ENCODE assay signal across 8 cellular contexts in genomic region chr17:7988750-7989178, GRCh38. TPM values are rescaled to one million over a fixed set of nuclear protein-coding genes. Genes with fewer than 3 reads are reported as not detected.
DNase-seq lines count a peak whose midpoint lies in the region; ATAC-seq, FAIRE-seq and TF ChIP-seq lines count a peak whose summit lies in the region.

No MANE protein-coding gene starts in this region.

- ATAC-seq in activated CD4-positive, alpha-beta T cell treated with anti-CD3 and anti-CD28 coated beads for 36 hours = peak; percentile 45

- H3K4me1 ChIP-seq in SK-N-SH (ENCODE audit: control insufficient read depth in 1 of 2, insufficient read depth in 2 of 2, low read depth in 1 of 2, low read length in 1 of 2) (peaks cover 0 to 4% of the 10 kb centered on the region in 2 experiments; a peak in 1 of 4 replicates), keratinocyte (ENCODE audit: control insufficient read depth, extremely low read depth, insufficient read depth, low read length) (peaks cover 15% of the 10 kb centered on the region)

- H3K79me2 ChIP-seq in SK-N-SH (ENCODE audit: insufficient read depth) = no peaks in the 10 kb centered on the region
- H3K79me2 ChIP-seq in keratinocyte (ENCODE audit: control insufficient read depth, insufficient read depth, low read length) = no peaks in the 10 kb centered on the region

- H3K27me3 ChIP-seq in SK-N-SH (ENCODE audit: insufficient read depth) (no peaks in the 10 kb centered on the region), keratinocyte (ENCODE audit: control insufficient read depth, extremely low read depth, insufficient read depth, low read length) (no peaks in the 10 kb centered on the region)

- H3F3A ChIP-seq in SK-N-SH (replicated peaks; ENCODE audit: insufficient read depth) = peaks cover 7% of the 10 kb centered on the region

- H3K9me1 ChIP-seq in keratinocyte (ENCODE audit: control insufficient read depth, extremely low read depth, insufficient read depth, low read length) = no peaks in the 10 kb centered on the region

- H3K27ac ChIP-seq in SK-N-SH (ENCODE audit: low read depth in 2 of 2, low read length in 1 of 2) (no peak overlapping the region), keratinocyte (ENCODE audit: control insufficient read depth, insufficient read depth, low read length) (no peak overlapping the region)

- H3K4me3 Mint-ChIP-seq in activated CD4-positive, alpha-beta T cell treated with anti-CD3 and anti-CD28 coated beads for 36 hours = peak overlapping the region; percentile 73
- H3K4me3 Mint-ChIP-seq in MCF 10A (ENCODE audit: unreplicated experiment) = peak overlapping the region; percentile 63

- H3K9me2 ChIP-seq in SK-N-SH = no peaks in the 10 kb centered on the region

- TF ChIP-seq EP300 in SK-N-SH (IDR thresholded peaks at IDR 0.05; ENCODE audit: borderline replicate concordance in 1 of 2, low read depth in 1 of 2, low read length in 1 of 2) = no peak

- peak; percentile 70 for TF ChIP-seq RAD21 in SK-N-SH (IDR thresholded peaks at IDR 0.05; ENCODE audit: low read length)

- H3K4me3 ChIP-seq in SK-N-SH (ENCODE audit: low read depth in 2 of 2, low read length in 1 of 2) (no peak overlapping the region), keratinocyte (ENCODE audit: control insufficient read depth in 2 of 3, extremely low read depth in 1 of 3, insufficient read depth in 2 of 3, low read depth in 1 of 3, low read length in 3 of 3) (no peak overlapping the region)

- H3K9me3 ChIP-seq in SK-N-SH = no peaks in the 10 kb centered on the region
- H3K9me3 ChIP-seq in keratinocyte (ENCODE audit: control insufficient read depth, low read depth, low read length) = no peaks in the 10 kb centered on the region

- peak; percentile 57 for DNase-seq in activated CD4-positive, alpha-beta T cell treated with anti-CD3 and anti-CD28 coated beads for 36 hours
- DNase-seq in activated CD4-positive, alpha-beta T cell treated with anti-CD3 and anti-CD28 coated beads for 1 hour = no peak
- DNase-seq in NCI-H1092 treated with DMSO at 0.1 percent for 48 hours (lab: John Stamatoyannopoulos, UW) = peak; percentile 40
- DNase-seq in SK-N-SH = peak; percentile 74
- DNase-seq in MCF 10A (ENCODE audit: unreplicated experiment) = peak; percentile 91
- DNase-seq in keratinocyte (ENCODE audit: low read depth, low spot score) = peak; percentile 57
- DNase-seq in stimulated activated CD4-positive, alpha-beta T cell treated with anti-CD3 and anti-CD28 coated beads, TNF-alpha, amount 100 ng/mL, for 24 hours (ENCODE audit: low read depth in 3 of 3) = peak in 2 of 3 experiments; percentile 23 to 64
- no peak for DNase-seq in activated effector memory CD4-positive, alpha-beta T cell treated with anti-CD3 and anti-CD28 coated beads, Interleukin-2, amount 50 U/mL, for 16 hours

- no peaks in the 10 kb centered on the region for H4K20me1 ChIP-seq in SK-N-SH (ENCODE audit: insufficient read depth)
- no peaks in the 10 kb centered on the region for H4K20me1 ChIP-seq in keratinocyte (ENCODE audit: control insufficient read depth, extremely low read depth, insufficient read depth, low read length)

- H2AFZ ChIP-seq in SK-N-SH (ENCODE audit: low read depth) = no peak overlapping the region
- H2AFZ ChIP-seq in keratinocyte (ENCODE audit: control insufficient read depth, low read length) = peak overlapping the region; percentile 14

- WGBS in SK-N-SH (ENCODE audit: low lambda C conversion rate) = 39% methylated on average over 5 of the region's 5 CpGs

- no peaks in the 10 kb centered on the region for H3K36me3 ChIP-seq in SK-N-SH (replicated peaks in 1 of 2; ENCODE audit: control insufficient read depth in 1 of 2, insufficient read depth in 2 of 2, low read length in 1 of 2)
- no peaks in the 10 kb centered on the region for H3K36me3 ChIP-seq in keratinocyte (ENCODE audit: control insufficient read depth in 2 of 2, extremely low read depth in 1 of 2, insufficient read depth in 2 of 2, low read length in 2 of 2)

- dilution Hi-C loops in keratinocyte (cut with MboI; ENCODE audit: extremely low pct_ligation_motif_present, low sequenced_read_pairs) = no loop called here

- no peaks in the 10 kb centered on the region for H3K9me3 Mint-ChIP-seq in activated CD4-positive, alpha-beta T cell treated with anti-CD3 and anti-CD28 coated beads for 36 hours (ENCODE audit: low read depth)
- no peaks in the 10 kb centered on the region for H3K9me3 Mint-ChIP-seq in MCF 10A (ENCODE audit: unreplicated experiment)

- H3K4me2 ChIP-seq in SK-N-SH (no peak overlapping the region), keratinocyte (ENCODE audit: control insufficient read depth, extremely low read depth, insufficient read depth, low read depth, low read length) (no peak overlapping the region)

- H3K27ac Mint-ChIP-seq in activated CD4-positive, alpha-beta T cell treated with anti-CD3 and anti-CD28 coated beads for 36 hours = peak overlapping the region; percentile 75
- H3K27ac Mint-ChIP-seq in MCF 10A (ENCODE audit: low read depth, unreplicated experiment) = no peak overlapping the region

- POLR2A ChIA-PET in activated CD4-positive, alpha-beta T cell treated with anti-CD3 and anti-CD28 coated beads for 36 hours (lab: Charles Lee) = interaction anchor here (0.8 kb wide), 2 partner anchors 73 to 665 kb away, joined by 3 to 11 read pairs; partner anchors contain the start of gene RNF227
- POLR2A ChIA-PET in SK-N-SH (lab: Yijun Ruan, JAX) (interaction anchor here (0.6 to 1.0 kb wide), 2 partner anchors 73 to 76 kb away, joined by 4 to 7 read pairs; partner anchors contain the start of gene RNF227), MCF 10A (lab: Yijun Ruan, JAX) (interaction anchor here (0.6 to 2.5 kb wide), 15 partner anchors 27 to 609 kb away, joined by 3 to 27 read pairs (median 4); partner anchors contain the start of genes CNTROB, NAA38, RNF227 and TRAPPC1)

- BruUV-seq in MCF 10A (replicated peaks; lab: Mats Ljungman, UMichigan) = no TSS peak

- H3K9ac ChIP-seq in SK-N-SH = no peak overlapping the region
- no peak overlapping the region for H3K9ac ChIP-seq in keratinocyte (ENCODE audit: control insufficient read depth, extremely low read depth, insufficient read depth, low read length)

- FAIRE-seq in keratinocyte (lab: Jason Lieb, UNC) = no peak

- TF ChIP-seq CTCF in SK-N-SH (IDR thresholded peaks at IDR 0.05) = peak; percentile 76
- peak; percentile 56 for TF ChIP-seq CTCF in MCF 10A (IDR thresholded peaks at IDR 0.05; ENCODE audit: unreplicated experiment)
- TF ChIP-seq CTCF in keratinocyte (optimal IDR thresholded peaks at IDR 0.05 in 1 of 3, IDR thresholded peaks at IDR 0.05 in 1 of 3, conservative IDR thresholded peaks at IDR 0.05 in 1 of 3; ENCODE audit: extremely low read depth in 1 of 3, insufficient read depth in 2 of 3, low read length in 3 of 3) = peak; percentile 17 to 56 (median 35)

- CTCF ChIA-PET in activated CD4-positive, alpha-beta T cell treated with anti-CD3 and anti-CD28 coated beads for 36 hours (lab: Charles Lee) = interaction anchor here (0.7 to 6.2 kb wide), 34 partner anchors 8 to 258 kb away, joined by 3 to 61 read pairs (median 4); partner anchors contain the start of genes CNTROB, GUCY2D, NAA38 and RNF227
- CTCF ChIA-PET in SK-N-SH (lab: Yijun Ruan, JAX) = interaction anchor here (0.6 to 8.6 kb wide), 30 partner anchors 10 to 245 kb away, joined by 3 to 117 read pairs (median 9); partner anchors contain the start of genes ALOX15B, CNTROB, GUCY2D and KCNAB3
- CTCF ChIA-PET in MCF 10A (lab: Yijun Ruan, JAX) = interaction anchor here (0.5 to 11.9 kb wide), 17 partner anchors 13 to 795 kb away, joined by 3 to 145 read pairs (median 5); partner anchors contain the start of genes CNTROB, RNF227 and TRAPPC1

- peaks cover 5% of the 10 kb centered on the region for H3K27me3 Mint-ChIP-seq in activated CD4-positive, alpha-beta T cell treated with anti-CD3 and anti-CD28 coated beads for 36 hours
- no peaks in the 10 kb centered on the region for H3K27me3 Mint-ChIP-seq in MCF 10A (ENCODE audit: insufficient read depth, unreplicated experiment)

- H3K4me1 Mint-ChIP-seq in activated CD4-positive, alpha-beta T cell treated with anti-CD3 and anti-CD28 coated beads for 36 hours = peaks cover 14% of the 10 kb centered on the region
- peaks cover 13% of the 10 kb centered on the region for H3K4me1 Mint-ChIP-seq in MCF 10A (ENCODE audit: insufficient read depth, unreplicated experiment)

- H3K36me3 Mint-ChIP-seq in activated CD4-positive, alpha-beta T cell treated with anti-CD3 and anti-CD28 coated beads for 36 hours (ENCODE audit: low read depth) = no peaks in the 10 kb centered on the region
- no peaks in the 10 kb centered on the region for H3K36me3 Mint-ChIP-seq in MCF 10A (ENCODE audit: insufficient read depth, unreplicated experiment)

- intact Hi-C loops in activated CD4-positive, alpha-beta T cell treated with anti-CD3 and anti-CD28 coated beads for 36 hours (cut with DNase I, micrococcal nuclease) = loop anchor here in 1 of 2 experiments (2.0 kb wide), 2 partner anchors 126 to 166 kb away; no protein-coding TSS in a partner anchor
- intact Hi-C loops in MCF 10A (cut with micrococcal nuclease) = loop anchor here (1.0 to 2.0 kb wide), 4 partner anchors 68 to 246 kb away; no protein-coding TSS in a partner anchor

RNA-seq across cellular contexts. Expression of gene GUCY2D, which starts 13.7 kb away (rescaled TPM):
- total RNA-seq in activated CD4-positive, alpha-beta T cell treated with anti-CD3 and anti-CD28 coated beads for 36 hours = not detected
- polyA plus RNA-seq in SK-N-SH (2012; rRNA removed) (not detected in 2 replicates), keratinocyte (0.25 to 0.42 TPM in 2 of 3 replicates, not detected in the other)
- not detected in 2 replicates for polyA plus RNA-seq in SK-N-SH (2012; cell fraction: cytosol; rRNA removed)
- 0.01 and 0.07 TPM in 2 replicates for polyA plus RNA-seq in SK-N-SH (2012; cell fraction: nucleus; rRNA removed)
- total RNA-seq in MCF 10A (2022) = not detected in 2 replicates
- polyA plus RNA-seq in keratinocyte (2011; ENCODE audit: low read depth) = not detected
- 0.01 TPM in 1 of 2 replicates, not detected in the other for polyA plus RNA-seq in keratinocyte (2011; cell fraction: cytosol; rRNA removed)
- not detected in 2 replicates for polyA plus RNA-seq in keratinocyte (2011; cell fraction: nucleus; rRNA removed)
- polyA plus RNA-seq in keratinocyte (2012; ENCODE audit: low replicate concordance) = 0.13 and 0.59 TPM in 2 replicates
- not detected in 3 replicates for polyA minus RNA-seq in keratinocyte
- not detected for polyA minus RNA-seq in keratinocyte (2011; cell fraction: cytosol; rRNA and poly(A)+ RNA removed)
- not detected in 2 replicates for polyA minus RNA-seq in keratinocyte (2011; cell fraction: nucleus; rRNA and poly(A)+ RNA removed)

RNA-seq across cellular contexts. Expression of gene ALOX15B, which starts 50.1 kb away (rescaled TPM):
- under 1 TPM; 0.09 to 0.18 TPM for total RNA-seq in activated CD4-positive, alpha-beta T cell treated with anti-CD3 and anti-CD28 coated beads for 36 hours
- polyA plus RNA-seq in SK-N-SH (2012; rRNA removed) (not detected in 2 replicates), keratinocyte (29.7 to 56.5 TPM (median 31.9 TPM) in 3 replicates)
- not detected in 2 replicates for polyA plus RNA-seq in SK-N-SH (2012; cell fraction: cytosol; rRNA removed)
- 0.01 TPM in 1 of 2 replicates, not detected in the other for polyA plus RNA-seq in SK-N-SH (2012; cell fraction: nucleus; rRNA removed)
- total RNA-seq in MCF 10A (2022) = 18.5 and 27.6 TPM in 2 replicates
- 33.1 TPM for polyA plus RNA-seq in keratinocyte (2011; ENCODE audit: low read depth)
- 33.5 and 59.6 TPM in 2 replicates for polyA plus RNA-seq in keratinocyte (2011; cell fraction: cytosol; rRNA removed)
- 58.5 and 90.2 TPM in 2 replicates for polyA plus RNA-seq in keratinocyte (2011; cell fraction: nucleus; rRNA removed)
- 36.8 and 91.2 TPM in 2 replicates for polyA plus RNA-seq in keratinocyte (2012; ENCODE audit: low replicate concordance)
- polyA minus RNA-seq in keratinocyte = 29.3 to 58.7 TPM (median 57.8 TPM) in 3 replicates
- 41.8 TPM for polyA minus RNA-seq in keratinocyte (2011; cell fraction: cytosol; rRNA and poly(A)+ RNA removed)
- polyA minus RNA-seq in keratinocyte (2011; cell fraction: nucleus; rRNA and poly(A)+ RNA removed) = 34.5 and 48.1 TPM in 2 replicates

RNA-seq across cellular contexts. Expression of gene CNTROB, which starts 56.8 kb away (rescaled TPM):
- 10 to 100 TPM; 53.0 to 80.5 TPM for total RNA-seq in activated CD4-positive, alpha-beta T cell treated with anti-CD3 and anti-CD28 coated beads for 36 hours
- polyA plus RNA-seq in SK-N-SH (2012; rRNA removed) (26.3 and 27.4 TPM in 2 replicates), keratinocyte (17.4 to 20.5 TPM (median 17.4 TPM) in 3 replicates)
- polyA plus RNA-seq in SK-N-SH (2012; cell fraction: cytosol; rRNA removed) = 13.4 and 18.4 TPM in 2 replicates
- 98.5 and 103 TPM in 2 replicates for polyA plus RNA-seq in SK-N-SH (2012; cell fraction: nucleus; rRNA removed)
- 31.5 and 39.2 TPM in 2 replicates for total RNA-seq in MCF 10A (2022)
- 14.3 TPM for polyA plus RNA-seq in keratinocyte (2011; ENCODE audit: low read depth)
- 11.0 and 12.7 TPM in 2 replicates for polyA plus RNA-seq in keratinocyte (2011; cell fraction: cytosol; rRNA removed)
- polyA plus RNA-seq in keratinocyte (2011; cell fraction: nucleus; rRNA removed) = 63.2 and 66.1 TPM in 2 replicates
- polyA plus RNA-seq in keratinocyte (2012; ENCODE audit: low replicate concordance) = 16.1 and 17.1 TPM in 2 replicates
- 18.7 to 28.8 TPM (median 23.0 TPM) in 3 replicates for polyA minus RNA-seq in keratinocyte
- 12.9 TPM for polyA minus RNA-seq in keratinocyte (2011; cell fraction: cytosol; rRNA and poly(A)+ RNA removed)
- 17.4 and 17.8 TPM in 2 replicates for polyA minus RNA-seq in keratinocyte (2011; cell fraction: nucleus; rRNA and poly(A)+ RNA removed)

RNA-seq across cellular contexts. Expression of gene TRAPPC1, which starts 57.0 kb away (rescaled TPM):
- 100 to 1,000 TPM; 166 to 169 TPM for total RNA-seq in activated CD4-positive, alpha-beta T cell treated with anti-CD3 and anti-CD28 coated beads for 36 hours
- polyA plus RNA-seq in SK-N-SH (2012; rRNA removed) = 390 and 555 TPM in 2 replicates
- polyA plus RNA-seq in SK-N-SH (2012; cell fraction: cytosol; rRNA removed) = 477 and 538 TPM in 2 replicates
- 138 and 181 TPM in 2 replicates for polyA plus RNA-seq in SK-N-SH (2012; cell fraction: nucleus; rRNA removed)
- 80.0 and 104 TPM in 2 replicates for total RNA-seq in MCF 10A (2022)
- polyA plus RNA-seq in keratinocyte = 108 to 396 TPM (median 128 TPM) in 3 replicates
- 38.3 TPM for polyA plus RNA-seq in keratinocyte (2011; ENCODE audit: low read depth)
- polyA plus RNA-seq in keratinocyte (2011; cell fraction: cytosol; rRNA removed) = 329 and 422 TPM in 2 replicates
- 115 and 122 TPM in 2 replicates for polyA plus RNA-seq in keratinocyte (2011; cell fraction: nucleus; rRNA removed)
- 190 and 276 TPM in 2 replicates for polyA plus RNA-seq in keratinocyte (2012; ENCODE audit: low replicate concordance)
- 161 to 257 TPM (median 217 TPM) in 3 replicates for polyA minus RNA-seq in keratinocyte
- 191 TPM for polyA minus RNA-seq in keratinocyte (2011; cell fraction: cytosol; rRNA and poly(A)+ RNA removed)
- 38.1 and 71.9 TPM in 2 replicates for polyA minus RNA-seq in keratinocyte (2011; cell fraction: nucleus; rRNA and poly(A)+ RNA removed)

RNA-seq across cellular contexts. Expression of gene KCNAB3, which starts 59.1 kb away (rescaled TPM):
- total RNA-seq in activated CD4-positive, alpha-beta T cell treated with anti-CD3 and anti-CD28 coated beads for 36 hours = 1 to 10 TPM; 6.6 to 8.3 TPM
- polyA plus RNA-seq in SK-N-SH (2012; rRNA removed) (4.4 and 5.1 TPM in 2 replicates), keratinocyte (2.0 to 2.5 TPM (median 2.2 TPM) in 3 replicates)
- polyA plus RNA-seq in SK-N-SH (2012; cell fraction: cytosol; rRNA removed) = 0.80 and 1.3 TPM in 2 replicates
- 50.1 and 51.1 TPM in 2 replicates for polyA plus RNA-seq in SK-N-SH (2012; cell fraction: nucleus; rRNA removed)
- 4.2 and 10.0 TPM in 2 replicates for total RNA-seq in MCF 10A (2022)
- 1.1 TPM for polyA plus RNA-seq in keratinocyte (2011; ENCODE audit: low read depth)
- polyA plus RNA-seq in keratinocyte (2011; cell fraction: cytosol; rRNA removed) = 0.13 and 0.27 TPM in 2 replicates
- polyA plus RNA-seq in keratinocyte (2011; cell fraction: nucleus; rRNA removed) = 17.3 and 18.3 TPM in 2 replicates
- 1.2 and 1.3 TPM in 2 replicates for polyA plus RNA-seq in keratinocyte (2012; ENCODE audit: low replicate concordance)
- 0.66 to 1.9 TPM (median 0.99 TPM) in 3 replicates for polyA minus RNA-seq in keratinocyte
- polyA minus RNA-seq in keratinocyte (2011; cell fraction: cytosol; rRNA and poly(A)+ RNA removed) = not detected
- 2.2 and 2.8 TPM in 2 replicates for polyA minus RNA-seq in keratinocyte (2011; cell fraction: nucleus; rRNA and poly(A)+ RNA removed)

Comparison
In these comparisons a context has a peak if more than half of its experiments do, and no peak if none do; other contexts are left out.
1. DNase-seq: peak in activated CD4-positive, alpha-beta T cell treated with anti-CD3 and anti-CD28 coated beads for 36 hours (single experiment), NCI-H1092 treated with DMSO at 0.1 percent for 48 hours (single experiment), SK-N-SH (single experiment), MCF 10A (single experiment), keratinocyte (single experiment) and stimulated activated CD4-positive, alpha-beta T cell treated with anti-CD3 and anti-CD28 coated beads, TNF-alpha, amount 100 ng/mL, for 24 hours (2 of 3); none in activated CD4-positive, alpha-beta T cell treated with anti-CD3 and anti-CD28 coated beads for 1 hour (single experiment) and activated effector memory CD4-positive, alpha-beta T cell treated with anti-CD3 and anti-CD28 coated beads, Interleukin-2, amount 50 U/mL, for 16 hours (single experiment).
2. RNA of gene ALOX15B, which starts 50.1 kb away (total RNA-seq): 18.5 to 27.6 TPM in MCF 10A; 0.09 to 0.18 TPM in activated CD4-positive, alpha-beta T cell treated with anti-CD3 and anti-CD28 coated beads for 36 hours; every median in the first group is over 10 times any median in the second.
3. Peak in every context shown above with its lines, with median percentiles within 50 percentile points of each other: CTCF ChIP-seq.